18 cellular contexts compared by ENCODE assay signal in genomic region chr11:68033708-68034045, GRCh38. TPM values are rescaled to one million over a fixed set of nuclear protein-coding genes. Genes with fewer than 3 reads are reported as not detected.
DNase-seq lines count a peak whose midpoint lies in the region; ATAC-seq and TF ChIP-seq lines count a peak whose summit lies in the region.
"Had no signal": no experiment of that assay in that cellular context is flagged by ENCODE, and none has a peak within 500 bp of the region (broad histone marks: within the 10 kb centered on the region; RNA-seq: fewer than 3 reads in every experiment).

No MANE protein-coding gene starts in this region.

- POLR2A ChIA-PET in RWPE1 (lab: Yijun Ruan, JAX; ENCODE audit: low non-redundant PET), result no interaction called here

- DNase-seq in RWPE1 (ENCODE audit: low spot score), result no peak
- no peak for DNase-seq in central memory CD8-positive, alpha-beta T cell (ENCODE audit: low spot score in 2 of 2)
- DNase-seq in right lobe of liver, result peak; percentile 74 to 92 (median 87)
- DNase-seq in esophagus muscularis mucosa (ENCODE audit: extremely low spot score), result no peak
- DNase-seq in SJCRH30, result no peak
- DNase-seq: activated CD4-positive, alpha-beta memory T cell treated with anti-CD3 and anti-CD28 coated beads for 36 hours; activated T-cell treated with anti-CD3 and anti-CD28 coated beads, Interleukin-2, amount 50 U/mL, for 1 hour; H7; kidney glomerular epithelial cell; NCI-H1417; NCI-H69; SIG-M5; tibial artery; WERI-Rb-1 had no signal

- ATAC-seq in central memory CD8-positive, alpha-beta T cell (replicated peaks; ENCODE audit: extremely low read depth, poor library complexity, severe bottlenecking), result no peak
- peak; percentile 15 to 49 (median 38) for ATAC-seq in right lobe of liver
- ATAC-seq in GM21723 (IDR thresholded peaks at IDR 0.05; ENCODE audit: unreplicated experiment), result no peak
- ATAC-seq: activated naive CD4-positive, alpha-beta T cell treated with anti-CD3 and anti-CD28 coated beads, Interleukin-2, amount 50 U/mL, for 72 hours had no signal

- peaks cover 13% of the 10 kb centered on the region for H3K36me3 Mint-ChIP-seq in central memory CD8-positive, alpha-beta T cell (ENCODE audit: insufficient read depth)

- no peaks in the 10 kb centered on the region for H3K9me3 Mint-ChIP-seq in central memory CD8-positive, alpha-beta T cell
- H3K9me3 Mint-ChIP-seq: activated CD4-positive, alpha-beta memory T cell treated with anti-CD3 and anti-CD28 coated beads for 36 hours; activated naive CD4-positive, alpha-beta T cell treated with anti-CD3 and anti-CD28 coated beads, Interleukin-2, amount 50 U/mL, for 72 hours had no signal

- H3K9me3 ChIP-seq in right lobe of liver, result no peaks in the 10 kb centered on the region
- H3K9me3 ChIP-seq in subcutaneous abdominal adipose tissue (ENCODE audit: control insufficient read depth in 5 of 5, low read length in 5 of 5), result no peaks in the 10 kb centered on the region
- no peaks in the 10 kb centered on the region for H3K9me3 ChIP-seq in esophagus muscularis mucosa
- H3K9me3 ChIP-seq in SJCRH30 (replicated peaks), result no peaks in the 10 kb centered on the region
- H3K9me3 ChIP-seq: tibial artery had no signal

- no peaks in the 10 kb centered on the region for H3K27me3 ChIP-seq in right lobe of liver
- H3K27me3 ChIP-seq in subcutaneous abdominal adipose tissue (ENCODE audit: control insufficient read depth in 5 of 5, insufficient read depth in 4 of 5, low read length in 5 of 5), result no peaks in the 10 kb centered on the region
- H3K27me3 ChIP-seq in esophagus muscularis mucosa, result no peaks in the 10 kb centered on the region
- no peaks in the 10 kb centered on the region for H3K27me3 ChIP-seq in SJCRH30
- H3K27me3 ChIP-seq: tibial artery had no signal

- H3K27me3 Mint-ChIP-seq in central memory CD8-positive, alpha-beta T cell, result no peaks in the 10 kb centered on the region
- H3K27me3 Mint-ChIP-seq: activated CD4-positive, alpha-beta memory T cell treated with anti-CD3 and anti-CD28 coated beads for 36 hours had no signal

- peaks cover 30% of the 10 kb centered on the region for H3K4me1 Mint-ChIP-seq in central memory CD8-positive, alpha-beta T cell

- no peak for TF ChIP-seq POLR2A in right lobe of liver (IDR thresholded peaks at IDR 0.05)
- no peak for TF ChIP-seq POLR2A in esophagus muscularis mucosa (IDR thresholded peaks at IDR 0.05; ENCODE audit: low read depth)

- CTCF ChIA-PET in RWPE1 (lab: Yijun Ruan, JAX), result no interaction called here

- H3K9ac ChIP-seq in subcutaneous abdominal adipose tissue (ENCODE audit: low read length in 5 of 5), result peak overlapping the region in 3 of 5 donors; percentile 1 to 59 (median 4)

- intact Hi-C loops in right lobe of liver (cut with DNase I) (no loop called here), esophagus muscularis mucosa (cut with DNase I) (no loop called here)

- H3K27ac ChIP-seq in RWPE1 (peak overlapping the region; percentile 82), right lobe of liver (peak overlapping the region; percentile 33 to 67 (median 59)), subcutaneous abdominal adipose tissue (ENCODE audit: low read depth, low read length) (peak overlapping the region; percentile 35), esophagus muscularis mucosa (replicated peaks in 1 of 4) (peak overlapping the region in 1 of 4 donors; percentile 28), SJCRH30 (no peak overlapping the region)
- H3K27ac ChIP-seq: tibial artery, WERI-Rb-1 had no signal

- H3K4me1 ChIP-seq in right lobe of liver (peaks cover 0 to 62% (median 28%) of the 10 kb centered on the region in 4 donors), subcutaneous abdominal adipose tissue (ENCODE audit: control insufficient read depth in 5 of 5, insufficient read depth in 5 of 5, low read length in 5 of 5) (peaks cover 4 to 78% (median 68%) of the 10 kb centered on the region in 5 donors), esophagus muscularis mucosa (peaks cover 59 to 70% (median 65%) of the 10 kb centered on the region in 4 donors), SJCRH30 (peaks cover 9% of the 10 kb centered on the region)

- H3K36me3 ChIP-seq in right lobe of liver (peaks cover 0 to 8% (median 3%) of the 10 kb centered on the region in 4 donors), subcutaneous abdominal adipose tissue (ENCODE audit: control insufficient read depth in 5 of 5, insufficient read depth in 5 of 5, low read length in 5 of 5) (peaks cover 0 to 38% (median 14%) of the 10 kb centered on the region in 5 donors), esophagus muscularis mucosa (peaks cover 15 to 46% (median 32%) of the 10 kb centered on the region in 4 donors), SJCRH30 (no peaks in the 10 kb centered on the region; the same call in 1 of the 2 replicates)

- no CpG with 5 or more reads among the region's 12 CpGs for WGBS in right lobe of liver (ENCODE audit: insufficient coverage, low coverage, low lambda C conversion rate, missing lambda C conversion rate)
- WGBS in esophagus muscularis mucosa, result 83% methylated on average over 7 of the region's 12 CpGs

- TF ChIP-seq EP300 in esophagus muscularis mucosa (IDR thresholded peaks at IDR 0.05), result no peak

- H3K4me3 Mint-ChIP-seq in central memory CD8-positive, alpha-beta T cell, result peak overlapping the region; percentile 41
- H3K4me3 Mint-ChIP-seq: activated CD4-positive, alpha-beta memory T cell treated with anti-CD3 and anti-CD28 coated beads for 36 hours had no signal

- H3K27ac Mint-ChIP-seq in central memory CD8-positive, alpha-beta T cell (ENCODE audit: low read depth), result no peak overlapping the region
- H3K27ac Mint-ChIP-seq: activated CD4-positive, alpha-beta memory T cell treated with anti-CD3 and anti-CD28 coated beads for 36 hours had no signal

- H3K4me3 ChIP-seq in right lobe of liver, result peak overlapping the region in 1 of 3 donors; percentile 11
- H3K4me3 ChIP-seq in subcutaneous abdominal adipose tissue (ENCODE audit: low read depth in 1 of 5, low read length in 5 of 5), result no peak overlapping the region
- H3K4me3 ChIP-seq in esophagus muscularis mucosa, result no peak overlapping the region
- no peak overlapping the region for H3K4me3 ChIP-seq in SJCRH30
- H3K4me3 ChIP-seq: tibial artery had no signal

- TF ChIP-seq CTCF in RWPE1 (conservative IDR thresholded peaks at IDR 0.05; ENCODE audit: low read depth), result no peak
- no peak for TF ChIP-seq CTCF in right lobe of liver (IDR thresholded peaks at IDR 0.05)
- TF ChIP-seq CTCF in esophagus muscularis mucosa (IDR thresholded peaks at IDR 0.05), result no peak

RNA-seq across cellular contexts. Expression of gene NDUFS8, which starts 3.2 kb away (rescaled TPM):
- total RNA-seq in right lobe of liver (100 to 1,000 TPM in 3 of 6 experiments, 10 to 100 TPM in 3; 61.9 to 159 (median 88.4) TPM), esophagus muscularis mucosa (100 to 1,000 TPM; 178 to 271 (median 198) TPM)
- 77.7 and 103 TPM in 2 replicates for total RNA-seq in SJCRH30 (2014; rRNA removed; shearing (Covaris generic))

RNA-seq across cellular contexts. Expression of gene TCIRG1, which starts 5.1 kb away (rescaled TPM):
- total RNA-seq in right lobe of liver, result 10 to 100 TPM; 39.4 to 97.1 (median 69.3) TPM
- 100 to 1,000 TPM in 1 of 4 donors, 10 to 100 TPM in 3; 61.6 to 124 (median 81.4) TPM for total RNA-seq in esophagus muscularis mucosa
- 2.7 and 6.1 TPM in 2 replicates for total RNA-seq in SJCRH30 (2014; rRNA removed; shearing (Covaris generic))

RNA-seq across cellular contexts. Expression of gene ALDH3B1, which starts 23.6 kb away (rescaled TPM):
- 1 to 10 TPM; 2.3 to 7.4 (median 4.4) TPM for total RNA-seq in right lobe of liver
- total RNA-seq in esophagus muscularis mucosa, result 10 to 100 TPM; 10.6 to 17.2 (median 12.6) TPM
- total RNA-seq in SJCRH30 (2014; rRNA removed; shearing (Covaris generic)), result 0.51 and 0.53 TPM in 2 replicates
- total RNA-seq: activated CD4-positive, alpha-beta memory T cell treated with anti-CD3 and anti-CD28 coated beads for 36 hours; T-helper 1 cell treated with Interleukin-12 subunit alpha and Interleukin-12 subunit beta and Interleukin-4 antibody, amounts not matched to agents 30 ng/mL and 1 ng/mL, for 36 hours had no signal

RNA-seq across cellular contexts. Expression of gene UNC93B1, which starts 29.8 kb away (rescaled TPM):
- total RNA-seq in right lobe of liver, result 10 to 100 TPM; 13.3 to 21.4 (median 17.9) TPM
- 10 to 100 TPM; 16.6 to 38.4 (median 31.6) TPM for total RNA-seq in esophagus muscularis mucosa
- total RNA-seq in SJCRH30 (2014; rRNA removed; shearing (Covaris generic)), result not detected in 2 replicates

Comparison
In these comparisons a context has a peak if more than half of its experiments do, and no peak if none do; other contexts are left out.
1. DNase-seq: peak in right lobe of liver (3 of 3); none in RWPE1 (single experiment), central memory CD8-positive, alpha-beta T cell (0 of 2), esophagus muscularis mucosa (single experiment) and SJCRH30 (0 of 2).
2. ATAC-seq: peak in right lobe of liver (4 of 4); none in central memory CD8-positive, alpha-beta T cell (single experiment) and GM21723 (single experiment).